In genomic region chr5:146952168-146952567, GRCh38 we compare ENCODE assay signal across 25 cellular contexts.
"Had no signal": no experiment of that assay in that cellular context is flagged by ENCODE, and none has a peak within 500 bp of the region (broad histone marks: within the 10 kb centered on the region; RNA-seq: fewer than 3 reads in every experiment).

No MANE protein-coding gene starts in this region.

- H3K9me3 Mint-ChIP-seq: effector memory CD8-positive, alpha-beta T cell; endodermal cell; mesothelial cell of epicardium had no signal

- DNase-seq: colonic mucosa; cortex of kidney; effector CD8-positive, alpha-beta T cell; effector memory CD8-positive, alpha-beta T cell; endodermal cell; erythroblast; foreskin keratinocyte; gastrocnemius medialis; glutamatergic neuron; head of caudate nucleus; heart right ventricle; hippocampal formation; left cardiac atrium; left lung; left ventricle myocardium superior; lower lobe of right lung; mesenchymal stem cell; mucosa of descending colon; naive B cell had no signal

- H3K27me3 ChIP-seq: colonic mucosa, foreskin keratinocyte, gastrocnemius medialis had no signal

- H3K4me1 ChIP-seq: colonic mucosa, foreskin keratinocyte, gastrocnemius medialis, heart right ventricle, left lung, lower lobe of right lung had no signal

- H3K27ac ChIP-seq: colonic mucosa, epithelial cell of prostate, foreskin keratinocyte, gastrocnemius medialis, heart right ventricle, left lung, lower lobe of right lung had no signal

- H3K4me3 ChIP-seq: colonic mucosa, gastrocnemius medialis, heart right ventricle, left lung, lower lobe of right lung, mucosa of descending colon had no signal

- H3K4me1 Mint-ChIP-seq: naive B cell had no signal

- H3K9me3 ChIP-seq: colonic mucosa, gastrocnemius medialis, heart right ventricle, left lung, lower lobe of right lung, mucosa of descending colon had no signal

- H3K27ac Mint-ChIP-seq: dendritic cell treated with granulocyte-macrophage colony-stimulating factor and Interleukin-4, amounts not matched to agents 40 ng/mL and 50 ng/mL, for 4 days; effector memory CD8-positive, alpha-beta T cell; endodermal cell; mesothelial cell of epicardium; naive B cell had no signal

- H3K27me3 Mint-ChIP-seq: dendritic cell treated with granulocyte-macrophage colony-stimulating factor and Interleukin-4, amounts not matched to agents 40 ng/mL and 50 ng/mL, for 4 days had no signal

- FAIRE-seq: endometrium, islet of Langerhans, keratinocyte had no signal

- H3K36me3 ChIP-seq: colonic mucosa, gastrocnemius medialis, heart right ventricle, left lung, lower lobe of right lung had no signal

- H3K4me3 Mint-ChIP-seq: dendritic cell treated with granulocyte-macrophage colony-stimulating factor and Interleukin-4, amounts not matched to agents 40 ng/mL and 50 ng/mL, for 4 days; effector memory CD8-positive, alpha-beta T cell; endodermal cell; mesothelial cell of epicardium; naive B cell had no signal

- H3K36me3 Mint-ChIP-seq: mesothelial cell of epicardium, naive B cell had no signal
